ENCODE assay signal across 9 cellular contexts in genomic region chr15:73050561-73051297, GRCh38. TPM values are rescaled to one million over a fixed set of nuclear protein-coding genes. Genes with fewer than 3 reads are reported as not detected.
DNase-seq lines count a peak whose midpoint lies in the region; ATAC-seq and TF ChIP-seq lines count a peak whose summit lies in the region.
"Had no signal": no experiment of that assay in that cellular context is flagged by ENCODE, and none has a peak within 500 bp of the region (broad histone marks: within the 10 kb centered on the region; RNA-seq: fewer than 3 reads in every experiment).

No MANE protein-coding gene starts in this region.

- H3K4me3 ChIP-seq in SK-N-MC (peak overlapping the region; percentile 92), fibroblast of lung (replicated peaks in 1 of 4; ENCODE audit: control extremely low read depth in 1 of 4, insufficient read depth in 1 of 4, low read depth in 3 of 4, low read length in 4 of 4) (peak overlapping the region; percentile 65 to 78 (median 72)), left lung (peak overlapping the region in 1 of 2 donors; percentile 62)

- peak overlapping the region; percentile 49 for H3K4me2 ChIP-seq in fibroblast of lung (ENCODE audit: extremely low read depth, insufficient read depth, low read length)

- intact Hi-C loops in left lung (cut with DNase I) = no loop called here

- no peaks in the 10 kb centered on the region for H3K27me3 Mint-ChIP-seq in progenitor cell of endocrine pancreas

- H2AFZ ChIP-seq in fibroblast of lung (ENCODE audit: low read length) = no peak overlapping the region

- H3K27me3 ChIP-seq in fibroblast of lung (ENCODE audit: control insufficient read depth, insufficient read depth, low read length) (no peaks in the 10 kb centered on the region), left lung (peaks cover 0 to 79% of the 10 kb centered on the region in 2 donors)

- H3K9me3 Mint-ChIP-seq in progenitor cell of endocrine pancreas (ENCODE audit: low read depth) = no peaks in the 10 kb centered on the region

- H4K20me1 ChIP-seq in fibroblast of lung (ENCODE audit: control insufficient read depth, extremely low read depth, insufficient read depth, low read length) = no peaks in the 10 kb centered on the region

- no peak for TF ChIP-seq POLR2A in GM18505 (IDR thresholded peaks at IDR 0.05; ENCODE audit: borderline replicate concordance, extremely low read depth, insufficient read depth, insufficient read length)

- H3K27ac Mint-ChIP-seq in progenitor cell of endocrine pancreas = peak overlapping the region; percentile 96

- TF ChIP-seq CTCF in fibroblast of lung (conservative IDR thresholded peaks at IDR 0.05 in 1 of 2, IDR thresholded peaks at IDR 0.05 in 1 of 2; ENCODE audit: low read depth in 1 of 2, low read length in 2 of 2) = no peak
- no peak for TF ChIP-seq CTCF in progenitor cell of endocrine pancreas (IDR thresholded peaks at IDR 0.05; ENCODE audit: unreplicated experiment)
- TF ChIP-seq CTCF in left lung (IDR thresholded peaks at IDR 0.05) = no peak

- H3K36me3 ChIP-seq in ES-I3 (ENCODE audit: insufficient read depth, low read length) = no peaks in the 10 kb centered on the region
- no peaks in the 10 kb centered on the region for H3K36me3 ChIP-seq in SK-N-MC (ENCODE audit: insufficient read depth, low read length)
- H3K36me3 ChIP-seq in fibroblast of lung (ENCODE audit: control insufficient read depth, insufficient read depth, low read length) = no peaks in the 10 kb centered on the region
- H3K36me3 ChIP-seq in left lung = no peaks in the 10 kb centered on the region

- H3K27ac ChIP-seq in SK-N-MC = no peak overlapping the region
- H3K27ac ChIP-seq in fibroblast of lung (ENCODE audit: insufficient read depth, low read length) = no peak overlapping the region
- peak overlapping the region in 1 of 2 donors; percentile 84 for H3K27ac ChIP-seq in left lung

- peak overlapping the region; percentile 71 for H3K9ac ChIP-seq in ES-I3 (ENCODE audit: low read depth, low read length)
- H3K9ac ChIP-seq in SK-N-MC (ENCODE audit: insufficient read length) = no peak overlapping the region
- H3K9ac ChIP-seq in fibroblast of lung (ENCODE audit: insufficient read depth, low read length) = no peak overlapping the region

- ATAC-seq in GM19328 (IDR thresholded peaks at IDR 0.05; ENCODE audit: unreplicated experiment) (no peak), left lung (no peak), GM18505 (IDR thresholded peaks at IDR 0.05; ENCODE audit: unreplicated experiment) (no peak)

- H3K4me1 ChIP-seq in ES-I3 (ENCODE audit: insufficient read depth, low read length) (no peaks in the 10 kb centered on the region), fibroblast of lung (ENCODE audit: control insufficient read depth, extremely low read depth, insufficient read depth, low read length) (no peaks in the 10 kb centered on the region), left lung (peaks cover 0 to 22% of the 10 kb centered on the region in 2 donors)

- DNase-seq in SK-N-MC (ENCODE audit: low read depth, low spot score) (no peak), fibroblast of lung (ENCODE audit: low read depth in 2 of 2) (no peak), progenitor cell of endocrine pancreas (ENCODE audit: low spot score, unreplicated experiment) (no peak), left lung (no peak)
- no peak for DNase-seq in NK-92 treated with Interleukin-12 subunit alpha and Interleukin-12 subunit beta, amount 100 ng/mL, for 24 hours (lab: John Stamatoyannopoulos, UW)
- DNase-seq: stimulated activated CD4-positive, alpha-beta T cell treated with anti-CD3 and anti-CD28 coated beads, Interleukin-2, amount 100 ng/mL, for 48 hours had no signal

- H3K79me2 ChIP-seq in fibroblast of lung (ENCODE audit: control insufficient read depth, insufficient read depth, low read length) = no peaks in the 10 kb centered on the region

- H3K4me3 Mint-ChIP-seq in progenitor cell of endocrine pancreas (ENCODE audit: low read depth) = peak overlapping the region; percentile 81

- H3K36me3 Mint-ChIP-seq in progenitor cell of endocrine pancreas (ENCODE audit: insufficient read depth) = no peaks in the 10 kb centered on the region

- H3K4me1 Mint-ChIP-seq in progenitor cell of endocrine pancreas (ENCODE audit: low read depth) = peaks cover 30% of the 10 kb centered on the region

- H3K9me3 ChIP-seq in ES-I3 (ENCODE audit: control insufficient read depth, insufficient read depth, low read length) = no peaks in the 10 kb centered on the region
- no peaks in the 10 kb centered on the region for H3K9me3 ChIP-seq in SK-N-MC (ENCODE audit: low read depth, low read length)
- no peaks in the 10 kb centered on the region for H3K9me3 ChIP-seq in fibroblast of lung (ENCODE audit: control insufficient read depth, insufficient read depth, low read depth, low read length)
- no peaks in the 10 kb centered on the region for H3K9me3 ChIP-seq in left lung

RNA-seq across cellular contexts. Expression of gene NEO1, which starts 1.5 kb away (rescaled TPM):
- total RNA-seq in fibroblast of lung (19.3 and 31.6 TPM in 2 replicates), progenitor cell of endocrine pancreas (118 and 123 TPM in 2 replicates), left lung (10 to 100 TPM; 30.1 to 48.4 TPM)
- 6.2 and 13.5 TPM in 2 replicates for polyA plus RNA-seq in fibroblast of lung
- polyA plus RNA-seq in fibroblast of lung (2012) = 8.4 and 13.6 TPM in 2 replicates
- polyA minus RNA-seq in fibroblast of lung (ENCODE audit: low replicate concordance) = 12.2 and 41.8 TPM in 2 replicates
